10 cellular contexts compared by ENCODE assay signal in the genomic region with DNA sequence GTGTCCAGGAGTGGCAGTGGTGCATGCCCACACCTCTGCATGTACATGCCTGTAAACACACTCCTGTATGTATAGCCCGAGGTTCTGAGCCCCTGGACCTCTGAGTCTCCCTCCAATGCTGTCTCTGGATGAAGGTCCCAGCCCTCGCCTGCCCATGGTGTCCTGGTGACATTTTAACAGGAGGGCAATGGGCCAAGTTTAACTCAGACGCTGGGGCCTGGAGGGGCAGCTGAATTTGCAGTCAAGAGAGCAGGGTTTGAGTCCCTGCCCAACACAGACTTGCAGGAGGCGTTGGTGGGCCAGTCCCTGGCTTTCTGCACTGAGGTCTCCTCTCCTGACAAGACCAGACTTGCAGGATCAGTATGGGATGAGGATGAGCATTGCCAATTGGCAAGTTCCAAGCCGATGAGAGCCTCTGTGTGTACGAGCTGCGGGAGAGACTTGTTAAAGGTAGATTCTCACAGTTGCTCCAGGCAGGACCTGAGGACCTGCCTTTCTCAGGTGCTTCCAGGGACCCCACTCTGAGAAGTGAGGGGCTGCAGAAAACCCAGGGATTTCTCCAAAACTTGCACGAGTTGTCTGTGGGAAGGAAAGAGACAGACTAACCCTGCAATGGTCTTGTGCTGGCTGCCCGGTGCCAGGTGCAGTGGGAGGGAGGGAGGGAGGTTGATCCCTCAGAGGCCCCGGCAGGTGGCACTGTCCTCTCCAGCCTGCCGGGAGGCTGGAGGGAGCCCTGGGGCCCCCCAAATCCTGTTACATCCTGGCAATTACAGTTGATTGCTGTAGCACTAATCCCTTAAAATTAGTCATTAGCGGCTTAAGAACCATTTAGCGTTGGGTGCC.
A peak's percentile ranks its signal among the peaks of the same experiment; 100 is the strongest.
DNase-seq lines count a peak whose midpoint lies in the region; ATAC-seq and TF ChIP-seq lines count a peak whose summit lies in the region.
"Had no signal": no experiment of that assay in that cellular context is flagged by ENCODE, and none has a peak within 500 bp of the region (broad histone marks: within the 10 kb centered on the region; RNA-seq: fewer than 3 reads in every experiment).

No MANE protein-coding gene starts in this region.

- peak; percentile 27; the same call in 1 of the 2 replicates for TF ChIP-seq CTCF in PC-3 (conservative IDR thresholded peaks at IDR 0.05; ENCODE audit: low read depth, low read length)
- TF ChIP-seq CTCF in heart right ventricle (IDR thresholded peaks at IDR 0.05) = peak in 7 of 9 donors; percentile 26 to 65 (median 41)

- H3K9me3 Mint-ChIP-seq in stimulated activated naive CD8-positive, alpha-beta T cell treated with anti-CD3 and anti-CD28 coated beads, Interleukin-15, amount 100 ng/mL, for 72 hours = no peaks in the 10 kb centered on the region

- no peaks in the 10 kb centered on the region for H4K20me1 ChIP-seq in PC-3 (ENCODE audit: low read length)

- no peak for DNase-seq in stimulated activated naive CD8-positive, alpha-beta T cell treated with anti-CD3 and anti-CD28 coated beads, Interleukin-15, Interleukin-2, amounts not matched to agents 100 U/mL and 50 U/mL, for 24 hours
- no peak for DNase-seq in stimulated activated naive CD8-positive, alpha-beta T cell treated with anti-CD3 and anti-CD28 coated beads, Interleukin-15, amount 100 ng/mL, for 72 hours
- peak; percentile 6 for DNase-seq in PC-3
- DNase-seq in heart right ventricle = no peak
- DNase-seq in KG1 (lab: John Stamatoyannopoulos, UW) = no peak
- no peak for DNase-seq in NK-92 (lab: John Stamatoyannopoulos, UW; ENCODE audit: unreplicated experiment)
- no peak for DNase-seq in activated CD4-positive, alpha-beta T cell treated with anti-CD3 and anti-CD28 coated beads, Interleukin-2, amount 50 U/mL, for 1 hour
- DNase-seq: T1000 had no signal

- H3K36me3 ChIP-seq in PC-3 (ENCODE audit: low read depth, low read length) (no peaks in the 10 kb centered on the region), heart right ventricle (peaks cover 0 to 11% (median 0%) of the 10 kb centered on the region in 9 donors)

- H3F3A ChIP-seq in PC-3 (ENCODE audit: low read length, unreplicated experiment) = no peaks in the 10 kb centered on the region

- no TSS peak for BruUV-seq in PC-3 (replicated peaks; lab: Mats Ljungman, UMichigan)

- H3K9me3 ChIP-seq in PC-3 (ENCODE audit: low read length) (no peaks in the 10 kb centered on the region), heart right ventricle (no peaks in the 10 kb centered on the region)
- H3K9me3 ChIP-seq: thoracic aorta had no signal

- no peak overlapping the region for H3K4me3 ChIP-seq in PC-3 (ENCODE audit: low read length)
- H3K4me3 ChIP-seq in heart right ventricle = no peak overlapping the region

- peak; percentile 38 for ATAC-seq in stimulated activated naive CD8-positive, alpha-beta T cell treated with anti-CD3 and anti-CD28 coated beads, Interleukin-15, Interleukin-2, amounts not matched to agents 100 U/mL and 50 U/mL, for 24 hours
- ATAC-seq in stimulated activated naive CD8-positive, alpha-beta T cell treated with anti-CD3 and anti-CD28 coated beads, Interleukin-15, amount 100 ng/mL, for 72 hours = no peak
- ATAC-seq in PC-3 = peak; percentile 61
- peak in 5 of 8 donors; percentile 15 to 78 (median 35) for ATAC-seq in heart right ventricle
- no peak for ATAC-seq in HG02840 (IDR thresholded peaks at IDR 0.05; ENCODE audit: low FRiP score, unreplicated experiment)

- no peaks in the 10 kb centered on the region for H3K4me1 ChIP-seq in PC-3 (ENCODE audit: insufficient read depth, low read length)
- H3K4me1 ChIP-seq in heart right ventricle = peaks cover 0 to 17% (median 8%) of the 10 kb centered on the region in 9 donors

- H3K4me2 ChIP-seq in PC-3 (ENCODE audit: low read length) = no peak overlapping the region

- H3K27ac ChIP-seq in PC-3 (ENCODE audit: low read length) = no peak overlapping the region
- H3K27ac ChIP-seq in heart right ventricle = no peak overlapping the region
- H3K27ac ChIP-seq: thoracic aorta had no signal

- H3K4me1 Mint-ChIP-seq in stimulated activated naive CD8-positive, alpha-beta T cell treated with anti-CD3 and anti-CD28 coated beads, Interleukin-15, amount 100 ng/mL, for 72 hours = peaks cover 6% of the 10 kb centered on the region

- no peak overlapping the region for H3K4me3 Mint-ChIP-seq in stimulated activated naive CD8-positive, alpha-beta T cell treated with anti-CD3 and anti-CD28 coated beads, Interleukin-15, amount 100 ng/mL, for 72 hours

- H3K9me2 ChIP-seq in PC-3 (replicated peaks; ENCODE audit: low read length) = no peaks in the 10 kb centered on the region

- H3K9ac ChIP-seq in PC-3 (ENCODE audit: low read length) = no peak overlapping the region

- no peak overlapping the region for H2AFZ ChIP-seq in PC-3 (ENCODE audit: low read length)

- H3K27me3 ChIP-seq in PC-3 (ENCODE audit: low read length) = no peaks in the 10 kb centered on the region
- H3K27me3 ChIP-seq in heart right ventricle = peaks cover 0 to 3% (median 0%) of the 10 kb centered on the region in 7 donors

- intact Hi-C loops in PC-3 (cut with micrococcal nuclease) = no loop called here
- intact Hi-C loops in heart right ventricle (cut with DNase I) = loop anchor here in 5 of 10 donors (5.0 to 10.0 kb wide), 3 partner anchors 203 to 400 kb away; no protein-coding TSS in a partner anchor

- 31 to 46% methylated on average over 13 of the region's 13 CpGs for WGBS in heart right ventricle, 2 donors

- H3K79me2 ChIP-seq in PC-3 (ENCODE audit: low read length) = no peaks in the 10 kb centered on the region

- CTCF ChIA-PET in PC-3 (lab: Charles Lee) = no interaction called here

- no peak overlapping the region for H3K27ac Mint-ChIP-seq in stimulated activated naive CD8-positive, alpha-beta T cell treated with anti-CD3 and anti-CD28 coated beads, Interleukin-15, amount 100 ng/mL, for 72 hours

- no peaks in the 10 kb centered on the region for H3K27me3 Mint-ChIP-seq in stimulated activated naive CD8-positive, alpha-beta T cell treated with anti-CD3 and anti-CD28 coated beads, Interleukin-15, amount 100 ng/mL, for 72 hours

- POLR2A ChIA-PET in PC-3 (lab: Charles Lee; ENCODE audit: unreplicated experiment) = no interaction called here

Comparison
In these comparisons a context has a peak if more than half of its experiments do, and no peak if none do; other contexts are left out.
1. ATAC-seq: peak in stimulated activated naive CD8-positive, alpha-beta T cell treated with anti-CD3 and anti-CD28 coated beads, Interleukin-15, Interleukin-2, amounts not matched to agents 100 U/mL and 50 U/mL, for 24 hours (single experiment), PC-3 (single experiment) and heart right ventricle (5 of 8); none in stimulated activated naive CD8-positive, alpha-beta T cell treated with anti-CD3 and anti-CD28 coated beads, Interleukin-15, amount 100 ng/mL, for 72 hours (single experiment) and HG02840 (single experiment).